In the genomic region with DNA sequence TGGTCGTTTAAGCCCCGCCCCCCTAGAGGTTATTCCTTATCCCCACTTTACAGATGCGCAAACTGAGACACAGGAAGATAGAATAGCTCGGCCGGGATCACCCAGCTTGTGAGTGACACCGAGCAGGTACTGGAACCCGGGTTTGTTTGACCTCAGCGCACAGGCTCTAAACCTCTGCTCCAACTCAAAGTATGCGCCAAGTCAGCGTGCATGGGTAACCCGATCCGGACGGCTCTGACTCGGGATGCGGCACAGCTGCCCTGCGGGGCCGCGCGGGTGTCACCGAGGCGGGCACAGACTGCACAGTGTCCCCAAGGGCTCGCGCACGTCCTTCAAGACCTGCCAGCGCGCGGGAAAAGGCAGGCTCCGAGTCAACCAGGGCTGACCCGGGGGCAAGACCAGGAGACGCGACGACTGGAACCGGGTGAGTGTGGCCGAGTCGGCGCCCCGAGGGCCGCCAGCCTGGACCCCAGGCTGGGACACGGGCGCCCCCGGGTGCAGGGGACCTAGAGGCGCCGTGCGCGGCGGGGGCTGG, we compare ENCODE assay signal across 1 cellular context.
TF ChIP-seq lines count a peak whose summit lies in the region.

No MANE protein-coding gene starts in this region.

TF ChIP-seq in HCT116, 20 proteins besides CTCF, POLR2A, EP300 and RAD21 (continued from another document):
- TF ChIP-seq, protein P1, sequence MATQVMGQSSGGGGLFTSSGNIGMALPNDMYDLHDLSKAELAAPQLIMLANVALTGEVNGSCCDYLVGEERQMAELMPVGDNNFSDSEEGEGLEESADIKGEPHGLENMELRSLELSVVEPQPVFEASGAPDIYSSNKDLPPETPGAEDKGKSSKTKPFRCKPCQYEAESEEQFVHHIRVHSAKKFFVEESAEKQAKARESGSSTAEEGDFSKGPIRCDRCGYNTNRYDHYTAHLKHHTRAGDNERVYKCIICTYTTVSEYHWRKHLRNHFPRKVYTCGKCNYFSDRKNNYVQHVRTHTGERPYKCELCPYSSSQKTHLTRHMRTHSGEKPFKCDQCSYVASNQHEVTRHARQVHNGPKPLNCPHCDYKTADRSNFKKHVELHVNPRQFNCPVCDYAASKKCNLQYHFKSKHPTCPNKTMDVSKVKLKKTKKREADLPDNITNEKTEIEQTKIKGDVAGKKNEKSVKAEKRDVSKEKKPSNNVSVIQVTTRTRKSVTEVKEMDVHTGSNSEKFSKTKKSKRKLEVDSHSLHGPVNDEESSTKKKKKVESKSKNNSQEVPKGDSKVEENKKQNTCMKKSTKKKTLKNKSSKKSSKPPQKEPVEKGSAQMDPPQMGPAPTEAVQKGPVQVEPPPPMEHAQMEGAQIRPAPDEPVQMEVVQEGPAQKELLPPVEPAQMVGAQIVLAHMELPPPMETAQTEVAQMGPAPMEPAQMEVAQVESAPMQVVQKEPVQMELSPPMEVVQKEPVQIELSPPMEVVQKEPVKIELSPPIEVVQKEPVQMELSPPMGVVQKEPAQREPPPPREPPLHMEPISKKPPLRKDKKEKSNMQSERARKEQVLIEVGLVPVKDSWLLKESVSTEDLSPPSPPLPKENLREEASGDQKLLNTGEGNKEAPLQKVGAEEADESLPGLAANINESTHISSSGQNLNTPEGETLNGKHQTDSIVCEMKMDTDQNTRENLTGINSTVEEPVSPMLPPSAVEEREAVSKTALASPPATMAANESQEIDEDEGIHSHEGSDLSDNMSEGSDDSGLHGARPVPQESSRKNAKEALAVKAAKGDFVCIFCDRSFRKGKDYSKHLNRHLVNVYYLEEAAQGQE (IDR thresholded peaks at IDR 0.05; ENCODE audit: low read depth) = no peak
- TF ChIP-seq YY1 (IDR thresholded peaks at IDR 0.05; ENCODE audit: extremely low read depth, insufficient replicate concordance, low read depth, low read length) (no peak), JUND (IDR thresholded peaks at IDR 0.05) (no peak)
